ENCODE assay signal across 23 cellular contexts in the genomic region with DNA sequence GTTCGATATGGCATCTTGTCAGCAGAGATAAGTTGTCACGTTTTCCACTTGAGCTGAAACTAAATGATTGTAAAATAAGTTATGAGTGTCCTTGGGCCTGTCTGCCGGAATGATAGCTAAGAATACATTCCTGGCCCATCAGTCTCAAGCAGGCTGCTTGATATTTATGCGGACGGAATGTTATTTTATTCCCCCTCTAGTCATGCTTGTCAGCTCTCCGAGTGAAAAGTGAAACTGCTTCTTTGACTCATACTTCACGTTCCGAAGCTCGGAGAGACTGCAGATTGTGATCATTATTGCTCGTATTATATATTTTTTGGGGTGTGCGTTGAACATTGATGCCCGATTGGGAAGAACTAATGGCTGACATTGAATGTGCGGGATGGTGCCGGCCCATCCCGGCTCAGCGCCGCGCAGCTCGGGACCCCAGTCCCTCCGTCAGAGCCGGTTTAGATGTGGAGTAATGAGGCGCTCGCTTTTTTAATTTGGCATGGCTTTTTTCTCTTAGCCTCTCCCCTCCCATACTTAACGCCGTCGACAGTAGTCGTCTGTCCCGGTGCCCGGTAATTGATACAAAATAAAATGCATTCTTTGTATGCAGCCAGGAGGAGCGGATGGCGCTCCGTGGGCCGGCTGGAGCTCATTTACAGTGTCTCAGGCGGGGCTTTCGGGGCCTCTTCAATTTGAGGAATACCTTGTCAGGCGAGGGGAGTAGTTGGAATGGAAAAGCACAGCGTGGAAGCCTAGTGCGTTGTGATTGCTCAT.
A peak's percentile ranks its signal among the peaks of the same experiment; 100 is the strongest.
DNase-seq lines count a peak whose midpoint lies in the region; ATAC-seq and TF ChIP-seq lines count a peak whose summit lies in the region.
"Had no signal": no experiment of that assay in that cellular context is flagged by ENCODE, and none has a peak within 500 bp of the region (broad histone marks: within the 10 kb centered on the region; RNA-seq: fewer than 3 reads in every experiment).

No MANE protein-coding gene starts in this region.

- peak; percentile 8 for DNase-seq in amniotic epithelial cell (ENCODE audit: low read depth)
- no peak for DNase-seq in dorsolateral prefrontal cortex
- DNase-seq in left kidney (ENCODE audit: low read depth, low spot score): peak; percentile 65
- peak; percentile 25 for DNase-seq in sciatic nerve (ENCODE audit: low spot score)
- DNase-seq in SJCRH30: no peak
- DNase-seq in SHP77 treated with DMSO at 0.1 percent for 48 hours (lab: John Stamatoyannopoulos, UW): no peak
- DNase-seq in activated CD4-positive, alpha-beta T cell treated with anti-CD3 and anti-CD28 coated beads, Interleukin-2, amount 50 U/mL, for 1 hour: no peak
- DNase-seq: CD8-positive, alpha-beta T cell; DMS53; EL; IMR-90; Karpas-422; NCI-H1436; NCI-H1930; NCI-H226; NCI-H524; PC-3 had no signal

- intact Hi-C loops in dorsolateral prefrontal cortex (cut with DNase I) (no loop called here), sciatic nerve (cut with DNase I) (no loop called here)

- no peaks in the 10 kb centered on the region; the same call in 1 of the 2 replicates for H3K36me3 ChIP-seq in SJCRH30

- H3K4me1 ChIP-seq in SJCRH30: no peaks in the 10 kb centered on the region
- H3K4me1 ChIP-seq: A549 had no signal

- no peaks in the 10 kb centered on the region for H3K9me3 ChIP-seq in SJCRH30 (replicated peaks)
- H3K9me3 ChIP-seq: A549, BLaER1 had no signal

- TF ChIP-seq CTCF in dorsolateral prefrontal cortex (IDR thresholded peaks at IDR 0.05 in 54 of 56, conservative IDR thresholded peaks at IDR 0.05 in 2 of 56; ENCODE audit: low read depth in 1 of 56, partially characterized antibody in 56 of 56): no peak

- peak overlapping the region in 2 of 59 donors; percentile 10 to 38 for H3K27ac ChIP-seq in dorsolateral prefrontal cortex
- no peak overlapping the region for H3K27ac ChIP-seq in SJCRH30
- H3K27ac ChIP-seq: A549, BLaER1, HL-60, RWPE1 had no signal

- H3K27me3 ChIP-seq in dorsolateral prefrontal cortex (no peaks in the 10 kb centered on the region), SJCRH30 (no peaks in the 10 kb centered on the region)
- H3K27me3 ChIP-seq: BLaER1 had no signal

- ATAC-seq in sciatic nerve (no peak), GM18517 (IDR thresholded peaks at IDR 0.05; ENCODE audit: unreplicated experiment) (no peak)
- ATAC-seq: A549; CD8-positive, alpha-beta T cell; GM12878; PC-3 had no signal

- peak overlapping the region in 41 of 59 donors; percentile 0 to 53 (median 26) for H3K4me3 ChIP-seq in dorsolateral prefrontal cortex
- no peak overlapping the region for H3K4me3 ChIP-seq in SJCRH30
- H3K4me3 ChIP-seq: A549, BLaER1, GM12878 had no signal

Comparison
In these comparisons a context has a peak if more than half of its experiments do, and no peak if none do; other contexts are left out.
1. DNase-seq: peak in amniotic epithelial cell (single experiment), left kidney (single experiment) and sciatic nerve (single experiment); none in dorsolateral prefrontal cortex (0 of 10), SJCRH30 (0 of 2), SHP77 treated with DMSO at 0.1 percent for 48 hours (single experiment) and activated CD4-positive, alpha-beta T cell treated with anti-CD3 and anti-CD28 coated beads, Interleukin-2, amount 50 U/mL, for 1 hour (single experiment).